Comparison of ENCODE assay signal across 16 cellular contexts in genomic region chr15:58293622-58294550, GRCh38.
A peak's percentile ranks its signal among the peaks of the same experiment; 100 is the strongest.
DNase-seq lines count a peak whose midpoint lies in the region; ATAC-seq and TF ChIP-seq lines count a peak whose summit lies in the region.
"Had no signal": no experiment of that assay in that cellular context is flagged by ENCODE, and none has a peak within 500 bp of the region (broad histone marks: within the 10 kb centered on the region; RNA-seq: fewer than 3 reads in every experiment).

No MANE protein-coding gene starts in this region.

- no peak overlapping the region for H3K27ac Mint-ChIP-seq in activated naive CD8-positive, alpha-beta T cell treated with anti-CD3 and anti-CD28 coated beads, Interleukin-2, amount 50 U/mL, for 24 hours
- H3K27ac Mint-ChIP-seq: immature natural killer cell; natural killer cell treated with Interleukin-12 subunit alpha and Interleukin-12 subunit beta and Interleukin-15 and Interleukin-18, amount 100 ng/mL, for 72 hours had no signal

- H3K27ac ChIP-seq in right cardiac atrium (ENCODE audit: low read length) = no peak overlapping the region
- H3K27ac ChIP-seq in foreskin keratinocyte = no peak overlapping the region
- H3K27ac ChIP-seq: cardiac muscle cell, prostate gland, RWPE1, spleen had no signal

- peaks cover 14% of the 10 kb centered on the region for H3K9me3 Mint-ChIP-seq in activated naive CD8-positive, alpha-beta T cell treated with anti-CD3 and anti-CD28 coated beads, Interleukin-2, amount 50 U/mL, for 24 hours
- peaks cover 7% of the 10 kb centered on the region for H3K9me3 Mint-ChIP-seq in activated T-cell treated with anti-CD3 and anti-CD28 coated beads, Interleukin-2, amount 50 U/mL, for 4 hours
- H3K9me3 Mint-ChIP-seq: natural killer cell treated with Interleukin-12 subunit alpha and Interleukin-12 subunit beta and Interleukin-15 and Interleukin-18, amount 100 ng/mL, for 72 hours had no signal

- no peaks in the 10 kb centered on the region for H3K4me1 ChIP-seq in right cardiac atrium (ENCODE audit: control insufficient read depth, insufficient read depth, low read length)
- H3K4me1 ChIP-seq in foreskin keratinocyte = no peaks in the 10 kb centered on the region
- H3K4me1 ChIP-seq: prostate gland, spleen had no signal

- ATAC-seq in right cardiac atrium (no peak), foreskin keratinocyte (no peak)
- ATAC-seq in activated naive CD8-positive, alpha-beta T cell treated with anti-CD3 and anti-CD28 coated beads, Interleukin-2, amount 50 U/mL, for 24 hours = no peak
- ATAC-seq in activated T-cell treated with anti-CD3 and anti-CD28 coated beads, Interleukin-2, amount 50 U/mL, for 4 hours = no peak
- ATAC-seq: natural killer cell treated with Interleukin-12 subunit alpha and Interleukin-12 subunit beta and Interleukin-15 and Interleukin-18, amount 100 ng/mL, for 72 hours had no signal

- no peak overlapping the region for H3K4me3 Mint-ChIP-seq in activated naive CD8-positive, alpha-beta T cell treated with anti-CD3 and anti-CD28 coated beads, Interleukin-2, amount 50 U/mL, for 24 hours
- no peak overlapping the region for H3K4me3 Mint-ChIP-seq in activated T-cell treated with anti-CD3 and anti-CD28 coated beads, Interleukin-2, amount 50 U/mL, for 4 hours
- H3K4me3 Mint-ChIP-seq: immature natural killer cell; natural killer cell treated with Interleukin-12 subunit alpha and Interleukin-12 subunit beta and Interleukin-15 and Interleukin-18, amount 100 ng/mL, for 72 hours had no signal

- peaks cover 3% of the 10 kb centered on the region for H3K36me3 Mint-ChIP-seq in activated naive CD8-positive, alpha-beta T cell treated with anti-CD3 and anti-CD28 coated beads, Interleukin-2, amount 50 U/mL, for 24 hours (ENCODE audit: low read depth)
- H3K36me3 Mint-ChIP-seq in activated T-cell treated with anti-CD3 and anti-CD28 coated beads, Interleukin-2, amount 50 U/mL, for 4 hours (ENCODE audit: insufficient read depth) = no peaks in the 10 kb centered on the region

- TF ChIP-seq CTCF in foreskin keratinocyte (conservative IDR thresholded peaks at IDR 0.05) = no peak

- whole genome bisulfite sequencing in right cardiac atrium = 85% methylated on average over 8 of the region's 8 CpGs

- no peak overlapping the region for H3K4me3 ChIP-seq in right cardiac atrium (ENCODE audit: low read length)
- H3K4me3 ChIP-seq: cardiac muscle cell, prostate gland, spleen had no signal

- no peaks in the 10 kb centered on the region for H3K27me3 Mint-ChIP-seq in activated naive CD8-positive, alpha-beta T cell treated with anti-CD3 and anti-CD28 coated beads, Interleukin-2, amount 50 U/mL, for 24 hours
- H3K27me3 Mint-ChIP-seq in activated T-cell treated with anti-CD3 and anti-CD28 coated beads, Interleukin-2, amount 50 U/mL, for 4 hours (ENCODE audit: low read depth) = no peaks in the 10 kb centered on the region

- DNase-seq in DMS79 (lab: John Stamatoyannopoulos, UW) (peak; percentile 71), NCI-H146 treated with DMSO at 0.1 percent for 48 hours (lab: John Stamatoyannopoulos, UW; ENCODE audit: unreplicated experiment) (peak; percentile 15), NCI-H748 (lab: John Stamatoyannopoulos, UW; ENCODE audit: unreplicated experiment) (peak; percentile 92), iris pigment epithelial cell (ENCODE audit: low read depth) (peak; percentile 10), right cardiac atrium (no peak), foreskin keratinocyte (no peak)
- DNase-seq in activated naive CD8-positive, alpha-beta T cell treated with anti-CD3 and anti-CD28 coated beads, Interleukin-2, amount 50 U/mL, for 24 hours = no peak
- no peak for DNase-seq in activated T-cell treated with anti-CD3 and anti-CD28 coated beads, Interleukin-2, amount 50 U/mL, for 4 hours
- DNase-seq: activated CD4-positive, alpha-beta T cell treated with anti-CD3 and anti-CD28 coated beads, Interleukin-2, amount 50 U/mL, for 48 hours; immature natural killer cell; mammary epithelial cell; spleen had no signal

- intact Hi-C loops in right cardiac atrium (cut with DNase I) = no loop called here

- peaks cover 3% of the 10 kb centered on the region for H3K9me3 ChIP-seq in right cardiac atrium (ENCODE audit: control insufficient read depth, low read length)
- H3K9me3 ChIP-seq: prostate gland had no signal

- H3K4me1 Mint-ChIP-seq in activated naive CD8-positive, alpha-beta T cell treated with anti-CD3 and anti-CD28 coated beads, Interleukin-2, amount 50 U/mL, for 24 hours = peaks cover 35% of the 10 kb centered on the region
- peaks cover 5% of the 10 kb centered on the region for H3K4me1 Mint-ChIP-seq in activated T-cell treated with anti-CD3 and anti-CD28 coated beads, Interleukin-2, amount 50 U/mL, for 4 hours (ENCODE audit: low read depth)

- no peaks in the 10 kb centered on the region for H3K27me3 ChIP-seq in right cardiac atrium (ENCODE audit: control insufficient read depth, insufficient read depth)
- H3K27me3 ChIP-seq in foreskin keratinocyte = no peaks in the 10 kb centered on the region
- H3K27me3 ChIP-seq: cardiac muscle cell, spleen had no signal

Comparison
In these comparisons a context has a peak if more than half of its experiments do, and no peak if none do; other contexts are left out.
1. DNase-seq: peak in DMS79 (single experiment), NCI-H146 treated with DMSO at 0.1 percent for 48 hours (single experiment), NCI-H748 (single experiment) and iris pigment epithelial cell (single experiment); none in right cardiac atrium (0 of 3), activated naive CD8-positive, alpha-beta T cell treated with anti-CD3 and anti-CD28 coated beads, Interleukin-2, amount 50 U/mL, for 24 hours (single experiment), activated T-cell treated with anti-CD3 and anti-CD28 coated beads, Interleukin-2, amount 50 U/mL, for 4 hours (single experiment) and foreskin keratinocyte (0 of 2).